In genomic region chr3:39471652-39472051, GRCh38 we compare ENCODE assay signal across 25 cellular contexts. TPM values are rescaled to one million over a fixed set of nuclear protein-coding genes. Genes with fewer than 3 reads are reported as not detected.
DNase-seq lines count a peak whose midpoint lies in the region; ATAC-seq, FAIRE-seq and TF ChIP-seq lines count a peak whose summit lies in the region.
"Had no signal": no experiment of that assay in that cellular context is flagged by ENCODE, and none has a peak within 500 bp of the region (broad histone marks: within the 10 kb centered on the region; RNA-seq: fewer than 3 reads in every experiment).

No MANE protein-coding gene starts in this region.

- ATAC-seq in K562 (peak; percentile 75; the same call in 2 of the 3 replicates), GM21381 (IDR thresholded peaks at IDR 0.05; ENCODE audit: unreplicated experiment) (no peak)
- ATAC-seq: GM12878 had no signal

- DNase-seq in K562 (ENCODE audit: extremely low read depth in 1 of 4, low spot score in 3 of 4): no peak
- DNase-seq in dorsolateral prefrontal cortex: no peak
- DNase-seq in T-helper 9 cell: no peak
- DNase-seq in Peyer's patch: no peak
- DNase-seq: 8988T; CD4-positive, alpha-beta memory T cell; DMS 273 treated with DMSO at 0.1 percent for 48 hours; DMS53; DND-41; EL; GM23248; HCEC 1CT; HFFc6 had no signal

- in situ Hi-C loops in K562 (cut with MboI): no loop called here

- no peak for TF ChIP-seq RAD21 in K562 (CRISPR knock-in tag; conservative IDR thresholded peaks at IDR 0.05 in 1 of 2, IDR thresholded peaks at IDR 0.05 in 1 of 2)

- H2AFZ ChIP-seq in K562 (ENCODE audit: low read depth, low read length): no peak overlapping the region
- H2AFZ ChIP-seq: GM23248 had no signal

- peaks cover 2 to 12% of the 10 kb centered on the region in 2 experiments; a peak in 2 of 5 replicates for H3K27me3 ChIP-seq in K562 (ENCODE audit: control insufficient read depth in 2 of 2, insufficient read depth in 2 of 2, low read length in 2 of 2)
- H3K27me3 ChIP-seq in dorsolateral prefrontal cortex: peaks cover 0 to 3% (median 0%) of the 10 kb centered on the region in 45 donors
- H3K27me3 ChIP-seq in Peyer's patch: no peaks in the 10 kb centered on the region
- H3K27me3 ChIP-seq: BLaER1 had no signal

- TF ChIP-seq CTCF in HEK293 (tag by site-specific recombination; IDR thresholded peaks at IDR 0.05): no peak
- peak in 1 of 3 experiments; percentile 22; a peak in 1 of 6 replicates for TF ChIP-seq CTCF in K562 (IDR thresholded peaks at IDR 0.05 in 2 of 3, conservative IDR thresholded peaks at IDR 0.05 in 1 of 3; ENCODE audit: insufficient read depth in 2 of 3, low read depth in 1 of 3, low read length in 3 of 3)
- no peak for TF ChIP-seq CTCF in dorsolateral prefrontal cortex (IDR thresholded peaks at IDR 0.05 in 54 of 56, conservative IDR thresholded peaks at IDR 0.05 in 2 of 56; ENCODE audit: low read depth in 1 of 56, partially characterized antibody in 56 of 56)
- no peak for TF ChIP-seq CTCF in Peyer's patch (IDR thresholded peaks at IDR 0.05)

- BruUV-seq in K562 (replicated peaks; lab: Mats Ljungman, UMichigan): no TSS peak

- H3K9ac ChIP-seq in K562 (ENCODE audit: insufficient read depth in 1 of 2, low read depth in 2 of 2, low read length in 2 of 2): no peak overlapping the region
- H3K9ac ChIP-seq: BLaER1, GM23248 had no signal

- H3K9me3 ChIP-seq in HEK293 (ENCODE audit: control insufficient read depth, insufficient read depth, low read depth, low read length) (no peaks in the 10 kb centered on the region), K562 (replicated peaks; ENCODE audit: control insufficient read depth, insufficient read depth, low read depth, low read length) (no peaks in the 10 kb centered on the region), Peyer's patch (peaks cover 0 to 5% (median 0%) of the 10 kb centered on the region in 4 donors)

- intact Hi-C loops in K562 (cut with micrococcal nuclease) (no loop called here), dorsolateral prefrontal cortex (cut with DNase I) (no loop called here)

- 1% methylated on average over 5 of the region's 5 CpGs for WGBS in K562 (ENCODE audit: insufficient coverage, low coverage, missing lambda C conversion rate)

- H3K4me1 ChIP-seq in HEK293 (ENCODE audit: control insufficient read depth, insufficient read depth, low read length): no peaks in the 10 kb centered on the region
- no peaks in the 10 kb centered on the region for H3K4me1 ChIP-seq in K562 (replicated peaks in 1 of 2; ENCODE audit: control insufficient read depth in 2 of 2, insufficient read depth in 2 of 2, low read length in 2 of 2)
- no peaks in the 10 kb centered on the region for H3K4me1 ChIP-seq in Peyer's patch

- H3K27ac ChIP-seq in HEK293 (ENCODE audit: extremely low read depth, low read depth, low read length) (no peak overlapping the region), K562 (ENCODE audit: extremely low read depth, low read depth, low read length) (no peak overlapping the region), dorsolateral prefrontal cortex (peak overlapping the region in 54 of 59 donors; percentile 10 to 99 (median 76)), temporal lobe (ENCODE audit: low read depth, low read length) (peak overlapping the region; percentile 68), Peyer's patch (no peak overlapping the region)
- H3K27ac ChIP-seq: BLaER1, GM23248, HL-60 had no signal

- CTCF ChIA-PET in HEK293 (lab: Yijun Ruan, JAX) (interaction anchor here (1.2 kb wide), 1 partner anchor 27 kb away, joined by 3 read pairs; no protein-coding TSS in a partner anchor), K562 (lab: Yijun Ruan, JAX; ENCODE audit: low intra/inter-chr PET ratio) (no interaction called here)

- peak; percentile 55 for FAIRE-seq in K562 (lab: Jason Lieb, UNC)
- FAIRE-seq: GM12878, H54 had no signal

- no peaks in the 10 kb centered on the region for H3K79me2 ChIP-seq in K562 (ENCODE audit: control insufficient read depth, insufficient read depth, low read length)

- no peak for TF ChIP-seq EP300 in K562 (IDR thresholded peaks at IDR 0.05; ENCODE audit: low read length)

- H3K36me3 ChIP-seq in HEK293 (ENCODE audit: control insufficient read depth in 2 of 2, insufficient read depth in 1 of 2, low read length in 2 of 2) (no peaks in the 10 kb centered on the region), K562 (ENCODE audit: control insufficient read depth, insufficient read depth, low read length) (no peaks in the 10 kb centered on the region), Peyer's patch (no peaks in the 10 kb centered on the region)
- H3K36me3 ChIP-seq: BLaER1 had no signal

- TF ChIP-seq POLR2A in K562 (conservative IDR thresholded peaks at IDR 0.05) (no peak), Peyer's patch (IDR thresholded peaks at IDR 0.05) (no peak)

- no peaks in the 10 kb centered on the region for H3K9me1 ChIP-seq in K562 (ENCODE audit: control insufficient read depth, insufficient read depth, low read length)

- no peak overlapping the region for H3K4me2 ChIP-seq in K562 (ENCODE audit: insufficient read depth, low read length)
- H3K4me2 ChIP-seq: BLaER1 had no signal

- H3K4me3 ChIP-seq in HEK293 (ENCODE audit: low read depth, low read length) (no peak overlapping the region), K562 (no peak overlapping the region), dorsolateral prefrontal cortex (peak overlapping the region in 56 of 59 donors; percentile 6 to 82 (median 53)), Peyer's patch (no peak overlapping the region)
- H3K4me3 ChIP-seq: BLaER1, GM12878, GM23248 had no signal

- POLR2A ChIA-PET in HEK293 (lab: Yijun Ruan, JAX) (no interaction called here), K562 (lab: Yijun Ruan, JAX) (interaction anchor here (0.6 to 0.9 kb wide), 3 partner anchors 9 to 858 kb away, joined by 3 read pairs; no protein-coding TSS in a partner anchor)

- H4K20me1 ChIP-seq in K562 (replicated peaks; ENCODE audit: control insufficient read depth, insufficient read depth, low read length): no peaks in the 10 kb centered on the region
- H4K20me1 ChIP-seq: BLaER1 had no signal

TF ChIP-seq in HEK293, 187 proteins besides CTCF, POLR2A, EP300 and RAD21:
- TF ChIP-seq ZNF223 (tag by site-specific recombination; IDR thresholded peaks at IDR 0.05) (no peak), SCRT2 (tag by site-specific recombination; IDR thresholded peaks at IDR 0.05) (peak; percentile 59), TCF7L2 (IDR thresholded peaks at IDR 0.05; ENCODE audit: borderline replicate concordance, low read depth, low read length) (no peak), SP3 (tag by site-specific recombination; IDR thresholded peaks at IDR 0.05) (no peak), IKZF3 (tag by site-specific recombination; IDR thresholded peaks at IDR 0.05) (no peak)

TF ChIP-seq in K562, 482 proteins besides CTCF, POLR2A, EP300 and RAD21 (continues in another document):
- TF ChIP-seq RBM34 (IDR thresholded peaks at IDR 0.05; ENCODE audit: borderline replicate concordance, insufficient read depth, low read length) (no peak), NFE2 (IDR thresholded peaks at IDR 0.05; ENCODE audit: low read depth) (no peak), ZNF780A (CRISPR knock-in tag; IDR thresholded peaks at IDR 0.05) (no peak), ASH1L (IDR thresholded peaks at IDR 0.05; ENCODE audit: borderline replicate concordance, low read depth, partially characterized antibody) (no peak), ERF (CRISPR knock-in tag; IDR thresholded peaks at IDR 0.05) (no peak)
- TF ChIP-seq, protein P1, sequence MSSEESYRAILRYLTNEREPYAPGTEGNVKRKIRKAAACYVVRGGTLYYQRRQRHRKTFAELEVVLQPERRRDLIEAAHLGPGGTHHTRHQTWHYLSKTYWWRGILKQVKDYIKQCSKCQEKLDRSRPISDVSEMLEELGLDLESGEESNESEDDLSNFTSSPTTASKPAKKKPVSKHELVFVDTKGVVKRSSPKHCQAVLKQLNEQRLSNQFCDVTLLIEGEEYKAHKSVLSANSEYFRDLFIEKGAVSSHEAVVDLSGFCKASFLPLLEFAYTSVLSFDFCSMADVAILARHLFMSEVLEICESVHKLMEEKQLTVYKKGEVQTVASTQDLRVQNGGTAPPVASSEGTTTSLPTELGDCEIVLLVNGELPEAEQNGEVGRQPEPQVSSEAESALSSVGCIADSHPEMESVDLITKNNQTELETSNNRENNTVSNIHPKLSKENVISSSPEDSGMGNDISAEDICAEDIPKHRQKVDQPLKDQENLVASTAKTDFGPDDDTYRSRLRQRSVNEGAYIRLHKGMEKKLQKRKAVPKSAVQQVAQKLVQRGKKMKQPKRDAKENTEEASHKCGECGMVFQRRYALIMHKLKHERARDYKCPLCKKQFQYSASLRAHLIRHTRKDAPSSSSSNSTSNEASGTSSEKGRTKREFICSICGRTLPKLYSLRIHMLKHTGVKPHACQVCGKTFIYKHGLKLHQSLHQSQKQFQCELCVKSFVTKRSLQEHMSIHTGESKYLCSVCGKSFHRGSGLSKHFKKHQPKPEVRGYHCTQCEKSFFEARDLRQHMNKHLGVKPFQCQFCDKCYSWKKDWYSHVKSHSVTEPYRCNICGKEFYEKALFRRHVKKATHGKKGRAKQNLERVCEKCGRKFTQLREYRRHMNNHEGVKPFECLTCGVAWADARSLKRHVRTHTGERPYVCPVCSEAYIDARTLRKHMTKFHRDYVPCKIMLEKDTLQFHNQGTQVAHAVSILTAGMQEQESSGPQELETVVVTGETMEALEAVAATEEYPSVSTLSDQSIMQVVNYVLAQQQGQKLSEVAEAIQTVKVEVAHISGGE (CRISPR knock-in tag; IDR thresholded peaks at IDR 0.05): no peak

RNA-seq across cellular contexts. Expression of gene MOBP, which starts 4.2 kb away (rescaled TPM):
- total RNA-seq in K562 (2011; cell fraction: chromatin; rRNA removed; ENCODE audit: low replicate concordance): not detected in 2 replicates
- total RNA-seq in K562 (2011; cell fraction: nucleolus; rRNA removed): not detected in 2 replicates
- total RNA-seq in K562 (2011; cell fraction: nucleoplasm; rRNA removed): not detected in 2 replicates
- total RNA-seq in K562 (2014; rRNA removed): not detected in 2 replicates
- 0.06 and 0.11 TPM in 2 replicates for total RNA-seq in K562 (2014; rRNA removed; fragmentation: Illumina TruSeq; extraction: Trizol)
- total RNA-seq in K562 (2015; rRNA removed; fragmentation: Illumina TruSeq; extraction: Trizol): 0.04 TPM in 1 of 2 replicates, not detected in the other
- 0.13 and 0.33 TPM in 2 replicates for total RNA-seq in K562 (2021)
- polyA plus RNA-seq in K562 (2011; rRNA removed): 0.04 TPM in 1 of 2 replicates, not detected in the other
- polyA plus RNA-seq in K562 (2011; cell fraction: cytosol; rRNA removed): 0.01 TPM in 1 of 2 replicates, not detected in the other
- polyA plus RNA-seq in K562 (2011; cell fraction: nucleus; rRNA removed): 0.04 TPM in 2 replicates
- polyA plus RNA-seq in K562 (2012): 0.05 and 0.25 TPM in 2 replicates
- polyA plus RNA-seq in K562 (2014; fragmentation: Illumina TruSeq; extraction: Trizol): 0.09 and 0.15 TPM in 2 replicates
- polyA plus RNA-seq in K562 (2014; fragmentation: Nextera tagmentation; extraction: Ambion mirVana): under 1 TPM in 1 of 2 experiments, not detected in 1; 0.10 TPM
- 0.25 TPM in 1 of 2 replicates, not detected in the other for polyA plus RNA-seq in K562 (2014; rRNA removed)
- polyA minus RNA-seq in K562 (2011; rRNA and poly(A)+ RNA removed): 0.12 TPM in 1 of 2 replicates, not detected in the other
- not detected in 2 replicates for polyA minus RNA-seq in K562 (2011; cell fraction: cytosol; rRNA and poly(A)+ RNA removed)
- polyA minus RNA-seq in K562 (2011; cell fraction: nucleus; rRNA and poly(A)+ RNA removed): under 0.01 and 0.11 TPM in 2 replicates
- 1,000 to 10,000 TPM in 11 of 120 experiments, 100 to 1,000 TPM in 101, 10 to 100 TPM in 8; 40.9 to 1,548 (median 379) TPM for total RNA-seq in dorsolateral prefrontal cortex
- 0.25 TPM for total RNA-seq in temporal lobe
- not detected for total RNA-seq in Peyer's patch
- total RNA-seq: CD4-positive, alpha-beta memory T cell; G401; GM23248; HFFc6; HT1080 had no signal
- polyA plus RNA-seq: AG04450; CD14-positive monocyte; CD4-positive, alpha-beta memory T cell; GM23248; IgD-negative memory B cell had no signal

Comparison
In these comparisons a context has a peak if more than half of its experiments do, and no peak if none do; other contexts are left out.
1. H3K27ac ChIP-seq: peak in dorsolateral prefrontal cortex (54 of 59) and temporal lobe (single experiment); none in HEK293 (single experiment), K562 (single experiment) and Peyer's patch (0 of 4).
2. H3K4me3 ChIP-seq: peak in dorsolateral prefrontal cortex (56 of 59); none in HEK293 (single experiment), K562 (single experiment) and Peyer's patch (0 of 4).
3. RNA of gene MOBP, which starts 4.2 kb away (total RNA-seq): 40.9 to 1,548 TPM in dorsolateral prefrontal cortex; 0.25 TPM in temporal lobe (single experiment), 0.04 to 0.33 TPM in K562 and not detected in Peyer's patch; every median in the first group is over 10 times any median in the second.